ENCODE assay signal across 33 cellular contexts in genomic region chrX:6793000-6793399, GRCh38.
"Had no signal": no experiment of that assay in that cellular context is flagged by ENCODE, and none has a peak within 500 bp of the region (broad histone marks: within the 10 kb centered on the region; RNA-seq: fewer than 3 reads in every experiment).

No MANE protein-coding gene starts in this region.

- H3K4me3 ChIP-seq: ascending aorta, breast epithelium, cardiac muscle cell, colonic mucosa, esophagus muscularis mucosa, gastrocnemius medialis, heart left ventricle had no signal

- H3K27me3 ChIP-seq: ascending aorta, breast epithelium, cardiac muscle cell, colonic mucosa, esophagus muscularis mucosa, foreskin keratinocyte, gastrocnemius medialis, heart left ventricle had no signal

- H3K27me3 Mint-ChIP-seq: activated CD4-positive, alpha-beta memory T cell treated with anti-CD3 and anti-CD28 coated beads, Interleukin-2, amount 10 ng/mL, durations not matched to agents 7 days and 5 days; activated CD4-positive, alpha-beta T cell treated with anti-CD3 and anti-CD28 coated beads, Interleukin-2, amount 10 ng/mL, durations not matched to agents 7 days and 5 days; activated naive CD4-positive, alpha-beta T cell treated with anti-CD3 and anti-CD28 coated beads, Interleukin-2, amount 10 ng/mL, durations not matched to agents 7 days and 5 days; activated T-cell treated with anti-CD3 and anti-CD28 coated beads, Interleukin-2, amount 50 U/mL, for 24 hours; brain; T-helper 17 cell had no signal

- H3K9me3 ChIP-seq: ascending aorta, breast epithelium, colonic mucosa, esophagus muscularis mucosa, heart left ventricle had no signal

- H3K9me3 Mint-ChIP-seq: activated CD4-positive, alpha-beta T cell treated with anti-CD3 and anti-CD28 coated beads, Interleukin-2, amount 10 ng/mL, durations not matched to agents 7 days and 5 days; activated naive CD4-positive, alpha-beta T cell treated with anti-CD3 and anti-CD28 coated beads, Interleukin-2, amount 10 ng/mL, durations not matched to agents 7 days and 5 days; activated naive CD4-positive, alpha-beta T cell treated with anti-CD3 and anti-CD28 coated beads, Interleukin-2, amount 50 U/mL, for 72 hours; activated naive CD8-positive, alpha-beta T cell treated with anti-CD3 and anti-CD28 coated beads, Interleukin-2, amount 10 ng/mL, durations not matched to agents 7 days and 5 days; activated T-cell treated with anti-CD3 and anti-CD28 coated beads, Interleukin-2, amount 50 U/mL, for 24 hours; T-helper 2 cell treated with Interferon-gamma antibody and Interleukin-4, amounts not matched to agents 5 μg/mL and 100 μg/mL, for 36 hours had no signal

- H3K27ac Mint-ChIP-seq: activated CD4-positive, alpha-beta memory T cell treated with anti-CD3 and anti-CD28 coated beads, Interleukin-2, amount 10 ng/mL, durations not matched to agents 7 days and 5 days; activated CD4-positive, alpha-beta T cell treated with anti-CD3 and anti-CD28 coated beads, Interleukin-2, amount 10 ng/mL, durations not matched to agents 7 days and 5 days; activated naive CD4-positive, alpha-beta T cell treated with anti-CD3 and anti-CD28 coated beads, Interleukin-2, amount 10 ng/mL, durations not matched to agents 7 days and 5 days; activated naive CD4-positive, alpha-beta T cell treated with anti-CD3 and anti-CD28 coated beads, Interleukin-2, amount 50 U/mL, for 72 hours; activated naive CD8-positive, alpha-beta T cell treated with anti-CD3 and anti-CD28 coated beads, Interleukin-2, amount 10 ng/mL, durations not matched to agents 7 days and 5 days; activated T-cell treated with anti-CD3 and anti-CD28 coated beads, Interleukin-2, amount 50 U/mL, for 24 hours; activated T-cell treated with anti-CD3 and anti-CD28 coated beads, Interleukin-2, amount 50 U/mL, for 72 hours; brain; T-helper 17 cell; T-helper 2 cell treated with Interferon-gamma antibody and Interleukin-4, amounts not matched to agents 5 μg/mL and 100 μg/mL, for 36 hours; WTC11 had no signal

- H3K36me3 ChIP-seq: ascending aorta, breast epithelium, cardiac muscle cell, colonic mucosa, esophagus muscularis mucosa, gastrocnemius medialis, heart left ventricle had no signal

- H3K27ac ChIP-seq: ascending aorta, breast epithelium, cardiac muscle cell, colonic mucosa, esophagus muscularis mucosa, foreskin keratinocyte, gastrocnemius medialis, heart left ventricle had no signal

- H3K36me3 Mint-ChIP-seq: activated naive CD4-positive, alpha-beta T cell treated with anti-CD3 and anti-CD28 coated beads, Interleukin-2, amount 10 ng/mL, durations not matched to agents 7 days and 5 days; activated naive CD4-positive, alpha-beta T cell treated with anti-CD3 and anti-CD28 coated beads, Interleukin-2, amount 50 U/mL, for 72 hours; activated naive CD8-positive, alpha-beta T cell treated with anti-CD3 and anti-CD28 coated beads, Interleukin-2, amount 10 ng/mL, durations not matched to agents 7 days and 5 days; brain had no signal

- H3K4me3 Mint-ChIP-seq: activated CD4-positive, alpha-beta memory T cell treated with anti-CD3 and anti-CD28 coated beads, Interleukin-2, amount 10 ng/mL, durations not matched to agents 7 days and 5 days; activated CD4-positive, alpha-beta T cell treated with anti-CD3 and anti-CD28 coated beads, Interleukin-2, amount 10 ng/mL, durations not matched to agents 7 days and 5 days; activated naive CD4-positive, alpha-beta T cell treated with anti-CD3 and anti-CD28 coated beads, Interleukin-2, amount 10 ng/mL, durations not matched to agents 7 days and 5 days; activated naive CD8-positive, alpha-beta T cell treated with anti-CD3 and anti-CD28 coated beads, Interleukin-2, amount 10 ng/mL, durations not matched to agents 7 days and 5 days; activated T-cell treated with anti-CD3 and anti-CD28 coated beads, Interleukin-2, amount 50 U/mL, for 24 hours; activated T-cell treated with anti-CD3 and anti-CD28 coated beads, Interleukin-2, amount 50 U/mL, for 72 hours; brain; T-helper 2 cell treated with Interferon-gamma antibody and Interleukin-4, amounts not matched to agents 5 μg/mL and 100 μg/mL, for 36 hours; WTC11 had no signal

- DNase-seq: activated CD4-positive, alpha-beta memory T cell treated with anti-CD3 and anti-CD28 coated beads, Interleukin-2, amount 10 ng/mL, durations not matched to agents 7 days and 5 days; activated CD4-positive, alpha-beta T cell treated with anti-CD3 and anti-CD28 coated beads for 1 hour; activated CD4-positive, alpha-beta T cell treated with anti-CD3 and anti-CD28 coated beads for 4 hours; activated CD4-positive, alpha-beta T cell treated with anti-CD3 and anti-CD28 coated beads, Interleukin-2, amount 10 ng/mL, durations not matched to agents 7 days and 5 days; activated CD4-positive, alpha-beta T cell treated with anti-CD3 and anti-CD28 coated beads, Interleukin-2, amount 50 U/mL, for 4 hours; activated CD8-positive, alpha-beta memory T cell treated with anti-CD3 and anti-CD28 coated beads, Interleukin-2, amount 50 U/mL, for 48 hours; activated gamma-delta T cell; activated naive CD4-positive, alpha-beta T cell; activated naive CD4-positive, alpha-beta T cell treated with anti-CD3 and anti-CD28 coated beads, Interleukin-2, amount 10 ng/mL, durations not matched to agents 7 days and 5 days; activated naive CD8-positive, alpha-beta T cell treated with anti-CD3 and anti-CD28 coated beads, Interleukin-2, amount 10 ng/mL, durations not matched to agents 7 days and 5 days; activated T-cell treated with anti-CD3 and anti-CD28 coated beads for 4 hours; activated T-cell treated with anti-CD3 and anti-CD28 coated beads, Interleukin-2, amount 50 U/mL, for 24 hours; activated T-cell treated with anti-CD3 and anti-CD28 coated beads, Interleukin-2, amount 50 U/mL, for 72 hours; central memory CD4-positive, alpha-beta T cell; cerebellar nuclear complex; colonic mucosa; effector CD8-positive, alpha-beta T cell; erythroblast; foreskin keratinocyte; gastrocnemius medialis; glutamatergic neuron; heart left ventricle; T-helper 1 cell; T-helper 17 cell; T1000 had no signal

- H3K4me1 Mint-ChIP-seq: activated CD4-positive, alpha-beta memory T cell treated with anti-CD3 and anti-CD28 coated beads, Interleukin-2, amount 10 ng/mL, durations not matched to agents 7 days and 5 days; activated CD4-positive, alpha-beta T cell treated with anti-CD3 and anti-CD28 coated beads, Interleukin-2, amount 10 ng/mL, durations not matched to agents 7 days and 5 days; activated naive CD4-positive, alpha-beta T cell treated with anti-CD3 and anti-CD28 coated beads, Interleukin-2, amount 10 ng/mL, durations not matched to agents 7 days and 5 days; activated naive CD8-positive, alpha-beta T cell treated with anti-CD3 and anti-CD28 coated beads, Interleukin-2, amount 10 ng/mL, durations not matched to agents 7 days and 5 days; brain; T-helper 17 cell; WTC11 had no signal

- H3K4me1 ChIP-seq: ascending aorta, breast epithelium, colonic mucosa, esophagus muscularis mucosa, foreskin keratinocyte, gastrocnemius medialis, heart left ventricle had no signal
